In the genomic region with DNA sequence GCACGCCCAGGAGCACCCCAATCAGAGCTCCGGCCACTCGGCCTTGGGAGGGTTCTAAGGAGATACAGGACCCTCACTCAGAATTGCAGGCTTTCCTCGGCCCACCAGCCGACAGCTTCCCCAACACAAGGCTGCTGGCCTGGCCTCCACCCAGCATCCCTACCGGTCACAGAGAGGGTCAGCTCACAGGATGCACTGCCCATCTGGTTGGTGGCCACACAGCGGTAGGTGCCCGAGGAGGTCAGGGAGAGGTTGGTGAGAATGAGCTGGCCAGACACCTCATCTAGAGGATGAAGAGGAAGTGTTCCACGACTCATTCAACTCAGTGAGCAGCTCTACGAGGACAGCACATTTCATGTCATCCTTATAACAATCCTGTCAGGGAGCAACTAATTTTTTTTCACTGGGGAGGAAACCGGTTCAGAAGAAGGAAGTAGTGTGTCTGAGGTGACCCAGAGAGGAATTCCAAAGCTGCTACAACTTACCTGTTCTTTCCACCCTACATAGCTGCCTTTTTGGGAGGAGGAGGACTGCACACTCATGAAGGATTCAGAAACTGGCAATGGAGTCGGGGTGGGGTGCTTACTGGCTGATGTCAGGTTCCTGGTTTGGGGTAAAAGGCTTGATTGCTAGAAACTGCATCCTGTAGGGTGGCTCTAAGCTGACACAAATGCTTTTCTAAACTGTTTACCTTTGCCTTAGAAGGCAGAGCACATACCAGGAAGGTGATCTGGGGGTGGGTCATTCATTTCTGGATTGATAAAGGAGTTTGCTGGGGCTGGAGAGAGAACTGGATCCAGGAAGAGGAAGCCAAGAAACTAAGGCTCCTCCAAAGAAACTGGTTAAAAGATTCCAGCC, we compare ENCODE assay signal across 15 cellular contexts. TPM values are rescaled to one million over a fixed set of nuclear protein-coding genes. Genes with fewer than 3 reads are reported as not detected.
DNase-seq lines count a peak whose midpoint lies in the region; ATAC-seq and TF ChIP-seq lines count a peak whose summit lies in the region.
"Had no signal": no experiment of that assay in that cellular context is flagged by ENCODE, and none has a peak within 500 bp of the region (broad histone marks: within the 10 kb centered on the region; RNA-seq: fewer than 3 reads in every experiment).

No MANE protein-coding gene starts in this region.

- H3K4me1 ChIP-seq in naive thymus-derived CD4-positive, alpha-beta T cell (ENCODE audit: control insufficient read depth in 2 of 2, insufficient read depth in 2 of 2, low read length in 2 of 2): peaks cover 0 to 3% of the 10 kb centered on the region in 2 donors

- H3K27ac Mint-ChIP-seq in CD14-positive monocyte (peak overlapping the region in 6 of 7 donors; percentile 30 to 82 (median 76)), HFFc6 (peak overlapping the region; percentile 46; the same call in 1 of the 2 replicates)
- no peak overlapping the region for H3K27ac Mint-ChIP-seq in central memory CD8-positive, alpha-beta T cell (ENCODE audit: low read depth)
- peak overlapping the region in 6 of 9 donors; percentile 11 to 95 (median 64) for H3K27ac Mint-ChIP-seq in naive thymus-derived CD4-positive, alpha-beta T cell

- no peaks in the 10 kb centered on the region for H3K9me3 ChIP-seq in naive thymus-derived CD4-positive, alpha-beta T cell (ENCODE audit: control insufficient read depth in 2 of 3, low read length in 3 of 3)

- POLR2A ChIA-PET in naive thymus-derived CD4-positive, alpha-beta T cell (lab: Charles Lee): interaction anchor here (0.7 to 8.7 kb wide), 6 partner anchors 8 to 77 kb away, joined by 3 to 112 read pairs (median 9); a partner anchor contains a TSS

- no peaks in the 10 kb centered on the region for H3K27me3 ChIP-seq in naive thymus-derived CD4-positive, alpha-beta T cell (ENCODE audit: control insufficient read depth in 2 of 2, insufficient read depth in 2 of 2, low read length in 2 of 2)
- H3K27me3 ChIP-seq: brain microvascular endothelial cell had no signal

- H3K27me3 Mint-ChIP-seq in CD14-positive monocyte (ENCODE audit: low read depth in 3 of 3) (peaks cover 10 to 15% (median 14%) of the 10 kb centered on the region in 3 donors), HFFc6 (ENCODE audit: insufficient read depth) (peaks cover 18% of the 10 kb centered on the region)
- peaks cover 9% of the 10 kb centered on the region for H3K27me3 Mint-ChIP-seq in central memory CD8-positive, alpha-beta T cell
- H3K27me3 Mint-ChIP-seq in naive thymus-derived CD4-positive, alpha-beta T cell: peaks cover 0 to 11% (median 0%) of the 10 kb centered on the region in 5 donors

- H3K9me3 Mint-ChIP-seq in CD14-positive monocyte (peaks cover 0 to 3% (median 0%) of the 10 kb centered on the region in 7 donors), HFFc6 (no peaks in the 10 kb centered on the region)
- no peaks in the 10 kb centered on the region for H3K9me3 Mint-ChIP-seq in central memory CD8-positive, alpha-beta T cell
- H3K9me3 Mint-ChIP-seq in naive thymus-derived CD4-positive, alpha-beta T cell: peaks cover 0 to 2% (median 0%) of the 10 kb centered on the region in 11 donors

- DNase-seq in CD14-positive monocyte (ENCODE audit: low spot score) (no peak), HFFc6 (peak; percentile 35), HuH-7.5 (ENCODE audit: low spot score) (no peak), NCI-H1930 (lab: John Stamatoyannopoulos, UW) (no peak), HPDE6-E6E7 (ENCODE audit: extremely low spot score) (no peak)
- no peak for DNase-seq in central memory CD8-positive, alpha-beta T cell (ENCODE audit: low spot score in 2 of 2)
- no peak for DNase-seq in naive thymus-derived CD4-positive, alpha-beta T cell
- DNase-seq: brain microvascular endothelial cell; COR-L47; stimulated activated CD4-positive, alpha-beta T cell treated with anti-CD3 and anti-CD28 coated beads, Interleukin-1b, Interleukin-23, amount 100 ng/mL, for 48 hours; substantia nigra had no signal

- no peak overlapping the region for H3K27ac ChIP-seq in naive thymus-derived CD4-positive, alpha-beta T cell (ENCODE audit: low read depth, low read length)
- H3K27ac ChIP-seq: brain microvascular endothelial cell, HL-60 had no signal

- H3K4me3 ChIP-seq in naive thymus-derived CD4-positive, alpha-beta T cell (ENCODE audit: low read length): no peak overlapping the region

- TF ChIP-seq CTCF in CD14-positive monocyte (IDR thresholded peaks at IDR 0.05) (no peak), HFFc6 (IDR thresholded peaks at IDR 0.05) (no peak)

- H3K4me1 Mint-ChIP-seq in CD14-positive monocyte (peaks cover 63% of the 10 kb centered on the region), HFFc6 (ENCODE audit: low read depth) (peaks cover 44% of the 10 kb centered on the region)
- H3K4me1 Mint-ChIP-seq in central memory CD8-positive, alpha-beta T cell: peaks cover 6% of the 10 kb centered on the region
- peaks cover 4 to 37% (median 19%) of the 10 kb centered on the region in 7 donors for H3K4me1 Mint-ChIP-seq in naive thymus-derived CD4-positive, alpha-beta T cell

- H3K4me3 Mint-ChIP-seq in CD14-positive monocyte (peak overlapping the region; percentile 27 to 35), HFFc6 (no peak overlapping the region; the same call in 1 of the 2 replicates)
- H3K4me3 Mint-ChIP-seq in central memory CD8-positive, alpha-beta T cell: peak overlapping the region; percentile 29
- H3K4me3 Mint-ChIP-seq in naive thymus-derived CD4-positive, alpha-beta T cell: peak overlapping the region in 5 of 10 donors; percentile 14 to 68 (median 54)

- peaks cover 0 to 6% (median 0%) of the 10 kb centered on the region in 3 experiments for H3K36me3 ChIP-seq in naive thymus-derived CD4-positive, alpha-beta T cell (ENCODE audit: control insufficient read depth in 2 of 3, insufficient read depth in 3 of 3, low read length in 3 of 3)
- H3K36me3 ChIP-seq: brain microvascular endothelial cell had no signal

- intact Hi-C loops in CD14-positive monocyte (cut with micrococcal nuclease): no loop called here
- intact Hi-C loops in naive thymus-derived CD4-positive, alpha-beta T cell (cut with micrococcal nuclease): loop anchor here (5.0 to 10.0 kb wide), 7 partner anchors 204 to 1674 kb away; a partner anchor contains a TSS

- H3K36me3 Mint-ChIP-seq in CD14-positive monocyte: peaks cover 9 to 13% of the 10 kb centered on the region in 2 donors
- no peaks in the 10 kb centered on the region for H3K36me3 Mint-ChIP-seq in HFFc6 (ENCODE audit: low read depth)
- peaks cover 6% of the 10 kb centered on the region for H3K36me3 Mint-ChIP-seq in central memory CD8-positive, alpha-beta T cell (ENCODE audit: insufficient read depth)
- H3K36me3 Mint-ChIP-seq in naive thymus-derived CD4-positive, alpha-beta T cell: no peaks in the 10 kb centered on the region

- ATAC-seq in central memory CD8-positive, alpha-beta T cell (replicated peaks; ENCODE audit: extremely low read depth, poor library complexity, severe bottlenecking): no peak
- ATAC-seq in naive thymus-derived CD4-positive, alpha-beta T cell: no peak
- ATAC-seq in HG02870 (IDR thresholded peaks at IDR 0.05; ENCODE audit: unreplicated experiment): no peak

- CTCF ChIA-PET in naive thymus-derived CD4-positive, alpha-beta T cell (lab: Charles Lee): interaction anchor here (0.6 to 3.5 kb wide), 4 partner anchors 8 to 79 kb away, joined by 3 to 34 read pairs (median 15); no protein-coding TSS in a partner anchor

RNA-seq across cellular contexts. Expression of a gene that starts 3.3 kb away (rescaled TPM):
- polyA plus RNA-seq in CD14-positive monocyte: not detected
- total RNA-seq in HFFc6 (2021; fragmentation: NEBNext Ultra II Directional; extraction: Animal tissue kit (Norgen Biotek cat#: 25700)): under 1 TPM in 1 of 6 experiments, not detected in 5; 0.14 TPM
- total RNA-seq in naive thymus-derived CD4-positive, alpha-beta T cell: 1 to 10 TPM in 2 of 5 experiments, under 1 TPM in 3; 0.19 to 1.7 (median 0.85) TPM
- polyA plus RNA-seq in naive thymus-derived CD4-positive, alpha-beta T cell: under 1 TPM in 1 of 2 donors, not detected in 1; 0.32 TPM
- total RNA-seq: myocyte, SK-MEL-5 had no signal

RNA-seq across cellular contexts. Expression of a gene that starts 9.0 kb away (rescaled TPM):
- polyA plus RNA-seq in CD14-positive monocyte: 10 to 100 TPM; 17.2 to 19.2 TPM
- total RNA-seq in HFFc6 (2021; fragmentation: NEBNext Ultra II Directional; extraction: Animal tissue kit (Norgen Biotek cat#: 25700)): 1 to 10 TPM; 3.8 to 6.5 (median 5.4) TPM
- 10 to 100 TPM in 1 of 5 experiments, 1 to 10 TPM in 4; 1.2 to 48.7 (median 4.9) TPM for total RNA-seq in naive thymus-derived CD4-positive, alpha-beta T cell
- polyA plus RNA-seq in naive thymus-derived CD4-positive, alpha-beta T cell: not detected
- total RNA-seq: myocyte had no signal

RNA-seq across cellular contexts. Expression of a gene that starts 13.4 kb away (rescaled TPM):
- under 1 TPM; 0.18 to 0.74 TPM for polyA plus RNA-seq in CD14-positive monocyte
- total RNA-seq in HFFc6 (2021; fragmentation: NEBNext Ultra II Directional; extraction: Animal tissue kit (Norgen Biotek cat#: 25700)): under 1 TPM in 3 of 6 experiments, not detected in 3; 0.11 to 0.14 (median 0.12) TPM
- 1 to 10 TPM in 4 of 5 experiments, under 1 TPM in 1; 0.39 to 3.4 (median 1.7) TPM for total RNA-seq in naive thymus-derived CD4-positive, alpha-beta T cell
- polyA plus RNA-seq in naive thymus-derived CD4-positive, alpha-beta T cell: 1 to 10 TPM; 1.9 to 4.1 TPM
- total RNA-seq: SK-MEL-5 had no signal

RNA-seq across cellular contexts. Expression of a gene that starts 51.5 kb away (rescaled TPM):
- 1 to 10 TPM; 1.2 to 1.8 TPM for polyA plus RNA-seq in CD14-positive monocyte
- 1 to 10 TPM; 4.4 to 7.1 (median 5.8) TPM for total RNA-seq in HFFc6 (2021; fragmentation: NEBNext Ultra II Directional; extraction: Animal tissue kit (Norgen Biotek cat#: 25700))
- total RNA-seq in naive thymus-derived CD4-positive, alpha-beta T cell: 10 to 100 TPM in 4 of 5 experiments, 1 to 10 TPM in 1; 9.1 to 29.5 (median 14.4) TPM
- polyA plus RNA-seq in naive thymus-derived CD4-positive, alpha-beta T cell: 1 to 10 TPM; 3.8 to 6.0 TPM

Comparison
In these comparisons a context has a peak if more than half of its experiments do, and no peak if none do; other contexts are left out.
1. intact Hi-C loops: an anchor here in naive thymus-derived CD4-positive, alpha-beta T cell (5.0 to 10.0 kb wide); none called in CD14-positive monocyte.